Comparison of ENCODE assay signal across 2 cellular contexts in the genomic region with DNA sequence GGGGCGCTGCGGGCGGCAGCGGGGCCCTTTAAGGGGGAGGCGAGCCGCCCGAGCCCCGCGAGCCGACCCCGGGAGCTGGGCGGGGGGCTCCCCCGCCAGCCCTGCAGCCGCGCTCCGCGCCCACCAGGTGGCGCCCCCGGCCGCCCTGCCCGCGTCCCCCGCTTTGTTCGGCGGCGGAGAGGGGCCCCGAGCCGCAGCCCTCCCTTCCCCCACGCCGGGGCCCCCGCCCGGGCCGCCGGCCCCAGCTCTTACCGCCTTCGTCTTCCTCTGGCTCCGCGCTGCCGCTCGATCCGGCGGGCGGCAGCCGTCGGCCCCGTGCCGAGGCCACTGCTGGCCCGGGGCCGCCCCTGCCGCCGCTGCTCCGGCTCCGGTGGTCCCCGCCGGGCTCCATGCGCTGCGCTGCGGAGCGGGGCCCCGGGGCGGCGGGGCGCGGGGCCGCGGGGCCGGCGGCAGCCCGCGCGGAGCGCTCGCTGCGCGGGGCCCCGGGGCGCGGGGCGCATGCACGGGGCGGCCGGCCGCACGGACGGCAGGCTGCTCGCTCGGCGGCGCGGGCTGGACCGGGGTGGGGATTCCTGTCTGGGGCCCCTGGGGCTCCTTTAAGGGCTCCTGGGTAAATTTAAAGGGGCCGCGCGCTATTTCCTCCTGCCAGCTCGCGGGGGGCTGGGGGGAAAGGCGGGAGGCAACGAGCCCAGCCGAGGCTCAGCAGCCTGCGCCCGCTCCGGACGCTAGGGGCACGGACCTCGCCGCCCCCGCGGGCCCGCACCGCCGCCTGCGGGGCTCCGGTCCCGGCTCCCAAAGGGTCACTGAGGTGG.
TF ChIP-seq lines count a peak whose summit lies in the region.

Gene ZFTA (minus strand): TSS at position 544 of the 812 bp plus-strand sequence. CDS start 153 bp downstream, at position 391.

TF ChIP-seq in IMR-90, 13 proteins besides CTCF, POLR2A, EP300 and RAD21:
- no peak for TF ChIP-seq MAFK (IDR thresholded peaks at IDR 0.05; ENCODE audit: low read depth, low read length)
- peak; percentile 59 for TF ChIP-seq SMC3 (IDR thresholded peaks at IDR 0.05; ENCODE audit: low read depth, low read length)
- TF ChIP-seq MAZ (IDR thresholded peaks at IDR 0.05; ENCODE audit: borderline replicate concordance, low read depth, low read length), result peak; percentile 73; the same call in 1 of the 2 replicates
- TF ChIP-seq, protein P1, sequence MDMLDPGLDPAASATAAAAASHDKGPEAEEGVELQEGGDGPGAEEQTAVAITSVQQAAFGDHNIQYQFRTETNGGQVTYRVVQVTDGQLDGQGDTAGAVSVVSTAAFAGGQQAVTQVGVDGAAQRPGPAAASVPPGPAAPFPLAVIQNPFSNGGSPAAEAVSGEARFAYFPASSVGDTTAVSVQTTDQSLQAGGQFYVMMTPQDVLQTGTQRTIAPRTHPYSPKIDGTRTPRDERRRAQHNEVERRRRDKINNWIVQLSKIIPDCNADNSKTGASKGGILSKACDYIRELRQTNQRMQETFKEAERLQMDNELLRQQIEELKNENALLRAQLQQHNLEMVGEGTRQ (IDR thresholded peaks at IDR 0.05; ENCODE audit: low read depth, low read length), result no peak

TF ChIP-seq in SK-N-SH, 30 proteins besides CTCF, POLR2A, EP300 and RAD21:
- TF ChIP-seq RXRA (IDR thresholded peaks at IDR 0.05; ENCODE audit: borderline replicate concordance, low read depth) (no peak), MAX (IDR thresholded peaks at IDR 0.05; ENCODE audit: low read depth) (peak; percentile 49; the same call in 1 of the 2 replicates), SMC3 (IDR thresholded peaks at IDR 0.05; ENCODE audit: low read depth, low read length) (peak; percentile 50)
